ENCODE assay signal across 21 cellular contexts in the genomic region with DNA sequence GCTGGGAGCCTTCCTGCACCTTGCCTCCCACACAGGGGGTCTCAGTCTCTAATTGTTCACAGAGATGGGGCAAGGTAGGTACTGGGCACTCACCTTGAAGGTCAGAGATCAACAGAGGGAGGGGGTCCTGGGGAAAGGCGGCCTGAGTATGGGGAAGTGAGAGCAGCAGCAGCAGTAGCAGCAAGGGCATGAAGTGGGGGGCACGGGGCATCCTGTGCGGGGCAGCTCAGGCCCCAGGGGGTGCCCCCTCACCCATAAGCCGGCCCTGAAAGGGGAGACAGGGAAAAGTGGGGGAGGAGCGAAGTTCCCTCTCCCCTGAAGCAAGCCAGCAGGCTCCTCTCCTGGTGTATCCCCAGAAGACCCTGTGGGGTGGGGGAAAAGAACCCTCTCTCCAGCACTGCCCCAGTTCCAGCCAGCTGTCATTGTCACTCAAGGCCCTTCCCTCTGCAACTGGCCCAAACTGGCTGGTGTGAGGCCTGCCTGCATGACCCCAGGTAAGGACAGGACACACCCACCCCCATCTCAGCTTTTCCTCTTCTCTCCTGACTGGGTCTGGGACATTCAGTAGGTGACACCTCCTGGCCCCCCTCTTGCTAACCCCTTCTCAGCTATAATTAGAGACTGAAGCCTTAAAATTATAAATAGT. TPM values are rescaled to one million over a fixed set of nuclear protein-coding genes. Genes with fewer than 3 reads are reported as not detected.
DNase-seq lines count a peak whose midpoint lies in the region; ATAC-seq and TF ChIP-seq lines count a peak whose summit lies in the region.
"Had no signal": no experiment of that assay in that cellular context is flagged by ENCODE, and none has a peak within 500 bp of the region (broad histone marks: within the 10 kb centered on the region; RNA-seq: fewer than 3 reads in every experiment).

No MANE protein-coding gene starts in this region.

- ATAC-seq in Right ventricle myocardium superior (ENCODE audit: poor library complexity) (peak; percentile 36), GM21717 (IDR thresholded peaks at IDR 0.05; ENCODE audit: unreplicated experiment) (no peak), HG02678 (IDR thresholded peaks at IDR 0.05; ENCODE audit: unreplicated experiment) (no peak)
- ATAC-seq in activated naive CD4-positive, alpha-beta T cell treated with anti-CD3 and anti-CD28 coated beads, Interleukin-2, amount 50 U/mL, for 72 hours, result no peak

- H3K36me3 Mint-ChIP-seq in activated naive CD4-positive, alpha-beta T cell treated with anti-CD3 and anti-CD28 coated beads, Interleukin-2, amount 50 U/mL, for 72 hours, result no peaks in the 10 kb centered on the region
- H3K36me3 Mint-ChIP-seq: naive B cell had no signal

- H3K27ac Mint-ChIP-seq in activated naive CD4-positive, alpha-beta T cell treated with anti-CD3 and anti-CD28 coated beads, Interleukin-2, amount 50 U/mL, for 72 hours, result no peak overlapping the region

- H3K27ac ChIP-seq in DOHH2 (ENCODE audit: low read depth, low read length) (peak overlapping the region; percentile 14), neural cell (ENCODE audit: low read length) (no peak overlapping the region)
- H3K27ac ChIP-seq: epithelial cell of prostate had no signal

- H3K9me2 ChIP-seq in DOHH2 (replicated peaks; ENCODE audit: control insufficient read depth, low read length) (no peaks in the 10 kb centered on the region), neural cell (ENCODE audit: insufficient read depth, low read length) (no peaks in the 10 kb centered on the region)

- no peak overlapping the region for H3K9ac ChIP-seq in neural cell (ENCODE audit: low read length)

- no peaks in the 10 kb centered on the region for H3K9me3 Mint-ChIP-seq in activated naive CD4-positive, alpha-beta T cell treated with anti-CD3 and anti-CD28 coated beads, Interleukin-2, amount 50 U/mL, for 72 hours
- H3K9me3 Mint-ChIP-seq: H9, naive B cell had no signal

- TF ChIP-seq RAD21 in neural cell (conservative IDR thresholded peaks at IDR 0.05), result no peak

- H3K79me2 ChIP-seq in DOHH2 (ENCODE audit: control insufficient read depth, low read length) (no peaks in the 10 kb centered on the region), neural cell (replicated peaks; ENCODE audit: insufficient read depth, low read length) (peaks cover 41% of the 10 kb centered on the region)

- H3K4me2 ChIP-seq in DOHH2 (ENCODE audit: low read length) (peak overlapping the region; percentile 33), neural cell (ENCODE audit: low read length) (no peak overlapping the region)

- intact Hi-C loops in Right ventricle myocardium superior (cut with DNase I), result no loop called here

- DNase-seq in NCI-H82 (lab: John Stamatoyannopoulos, UW), result peak; percentile 80
- DNase-seq in Right ventricle myocardium superior, result no peak
- DNase-seq in activated naive CD4-positive, alpha-beta T cell treated with anti-CD3 and anti-CD28 coated beads, Interleukin-2, amount 50 U/mL, for 72 hours (ENCODE audit: low spot score in 2 of 2), result no peak
- DNase-seq in NCI-H146 (lab: John Stamatoyannopoulos, UW), result no peak
- DNase-seq: central memory CD4-positive, alpha-beta T cell; dorsolateral prefrontal cortex; foreskin fibroblast; H9; KG1; naive B cell; NCI-H1930; NCI-H510A; stimulated activated CD4-positive, alpha-beta T cell treated with anti-CD3 and anti-CD28 coated beads, Interleukin-1b, Interleukin-23, amount 100 ng/mL, for 48 hours; stimulated activated naive CD4-positive, alpha-beta T cell had no signal

- TF ChIP-seq CTCF in DOHH2 (IDR thresholded peaks at IDR 0.05; ENCODE audit: low read depth, low read length, poor library complexity, severe bottlenecking) (no peak), neural cell (IDR thresholded peaks at IDR 0.05; ENCODE audit: poor library complexity, severe bottlenecking) (no peak)

- H3K4me1 ChIP-seq in DOHH2 (ENCODE audit: control insufficient read depth, low read length), result peaks cover 51% of the 10 kb centered on the region

- H3K4me3 ChIP-seq in DOHH2 (ENCODE audit: low read length) (peak overlapping the region; percentile 22), neural cell (ENCODE audit: low read length) (peak overlapping the region; percentile 100)
- H3K4me3 ChIP-seq: lung had no signal

- no peaks in the 10 kb centered on the region for H3F3A ChIP-seq in DOHH2 (ENCODE audit: control insufficient read depth, insufficient read depth)
- no peaks in the 10 kb centered on the region for H3F3A ChIP-seq in neural cell (ENCODE audit: insufficient read depth, low read length, poor library complexity, severe bottlenecking)

- H2AFZ ChIP-seq in neural cell (ENCODE audit: low read depth, low read length), result no peak overlapping the region

- H3K36me3 ChIP-seq in DOHH2 (ENCODE audit: control insufficient read depth, low read length) (no peaks in the 10 kb centered on the region), neural cell (ENCODE audit: insufficient read depth, low read length) (no peaks in the 10 kb centered on the region)

- H3K27me3 ChIP-seq in DOHH2 (ENCODE audit: control insufficient read depth, low read length), result no peaks in the 10 kb centered on the region
- no peaks in the 10 kb centered on the region for H3K27me3 ChIP-seq in neural cell (ENCODE audit: insufficient read depth, low read depth, low read length)
- H3K27me3 ChIP-seq: dorsolateral prefrontal cortex had no signal

- H3K9me3 ChIP-seq in DOHH2 (ENCODE audit: control insufficient read depth, insufficient read depth, low read length) (no peaks in the 10 kb centered on the region), neural cell (ENCODE audit: low read length) (no peaks in the 10 kb centered on the region)

- no peak for TF ChIP-seq EP300 in neural cell (conservative IDR thresholded peaks at IDR 0.05; ENCODE audit: poor library complexity, severe bottlenecking)

- H4K20me1 ChIP-seq in DOHH2 (ENCODE audit: control insufficient read depth, insufficient read depth, low read depth, low read length) (no peaks in the 10 kb centered on the region), neural cell (ENCODE audit: insufficient read depth) (peaks cover 7% of the 10 kb centered on the region)

TF ChIP-seq in neural cell, 6 proteins besides CTCF, POLR2A, EP300 and RAD21:
- TF ChIP-seq MXI1 (conservative IDR thresholded peaks at IDR 0.05; ENCODE audit: poor library complexity, severe bottlenecking) (no peak), POLR2AphosphoS5 (IDR thresholded peaks at IDR 0.05) (no peak), REST (IDR thresholded peaks at IDR 0.05; ENCODE audit: borderline replicate concordance) (no peak), EZH2 (IDR thresholded peaks at IDR 0.05; ENCODE audit: borderline replicate concordance, insufficient read depth, low read length, poor library complexity, severe bottlenecking) (no peak), TAF1 (IDR thresholded peaks at IDR 0.05; ENCODE audit: low read depth) (no peak), SMC3 (conservative IDR thresholded peaks at IDR 0.05; ENCODE audit: poor library complexity) (no peak)

RNA-seq across cellular contexts. Expression of gene SEMA6C, which starts 3.9 kb away (rescaled TPM):
- 56.6 TPM for total RNA-seq in Right ventricle myocardium superior
- 32.5 and 39.3 TPM in 2 replicates for polyA plus RNA-seq in neural cell
- polyA minus RNA-seq in neural cell, result 38.7 and 40.2 TPM in 2 replicates
- total RNA-seq in activated naive CD4-positive, alpha-beta T cell treated with anti-CD3 and anti-CD28 coated beads, Interleukin-2, amount 50 U/mL, for 72 hours, result 1 to 10 TPM; 2.8 to 7.1 TPM

RNA-seq across cellular contexts. Expression of gene TNFAIP8L2, which starts 13.9 kb away (rescaled TPM):
- total RNA-seq in Right ventricle myocardium superior, result 1.5 TPM
- not detected in 2 replicates for polyA plus RNA-seq in neural cell
- polyA minus RNA-seq in neural cell, result not detected in 2 replicates
- total RNA-seq in activated naive CD4-positive, alpha-beta T cell treated with anti-CD3 and anti-CD28 coated beads, Interleukin-2, amount 50 U/mL, for 72 hours, result 10 to 100 TPM in 1 of 2 donors, 1 to 10 TPM in 1; 6.9 to 18.5 TPM
- total RNA-seq: H9 had no signal
- polyA plus RNA-seq: AG04450 had no signal

RNA-seq across cellular contexts. Expression of gene LYSMD1, which starts 23.2 kb away (rescaled TPM):
- 10.7 TPM for total RNA-seq in Right ventricle myocardium superior
- 13.3 and 16.0 TPM in 2 replicates for polyA plus RNA-seq in neural cell
- 33.6 and 34.4 TPM in 2 replicates for polyA minus RNA-seq in neural cell
- 10 to 100 TPM in 1 of 2 donors, 1 to 10 TPM in 1; 3.8 to 36.1 TPM for total RNA-seq in activated naive CD4-positive, alpha-beta T cell treated with anti-CD3 and anti-CD28 coated beads, Interleukin-2, amount 50 U/mL, for 72 hours

RNA-seq across cellular contexts. Expression of gene SCNM1, which starts 23.4 kb away (rescaled TPM):
- total RNA-seq in Right ventricle myocardium superior, result 17.5 TPM
- polyA plus RNA-seq in neural cell, result 91.1 and 106 TPM in 2 replicates
- 26.3 and 27.7 TPM in 2 replicates for polyA minus RNA-seq in neural cell
- 10 to 100 TPM; 62.3 to 83.9 TPM for total RNA-seq in activated naive CD4-positive, alpha-beta T cell treated with anti-CD3 and anti-CD28 coated beads, Interleukin-2, amount 50 U/mL, for 72 hours

RNA-seq across cellular contexts. Expression of gene TMOD4, which starts 33.2 kb away (rescaled TPM):
- total RNA-seq in Right ventricle myocardium superior, result not detected
- not detected in 2 replicates for polyA plus RNA-seq in neural cell
- polyA minus RNA-seq in neural cell, result not detected in 2 replicates
- total RNA-seq in activated naive CD4-positive, alpha-beta T cell treated with anti-CD3 and anti-CD28 coated beads, Interleukin-2, amount 50 U/mL, for 72 hours, result under 1 TPM; 0.77 to 0.78 TPM
- polyA plus RNA-seq: AG04450 had no signal
